20 cellular contexts compared by ENCODE assay signal in the genomic region with DNA sequence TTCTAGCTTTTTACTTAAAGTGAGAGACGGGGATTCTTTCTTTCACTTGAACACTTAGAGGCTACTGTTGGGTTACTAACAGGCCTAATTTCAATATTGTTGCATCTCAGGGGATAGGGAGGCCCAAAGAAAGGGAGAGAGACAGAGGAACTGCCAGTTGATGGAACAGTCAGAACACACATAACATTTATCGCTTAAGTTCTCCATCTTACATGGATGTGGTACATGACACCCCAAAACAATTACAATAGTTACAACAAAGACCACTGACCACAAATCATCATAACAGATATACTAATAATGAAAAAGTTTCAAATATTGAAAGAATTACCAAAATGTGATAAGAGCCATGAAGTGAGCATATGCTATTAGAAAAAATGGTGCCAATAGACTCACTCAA. TPM values are rescaled to one million over a fixed set of nuclear protein-coding genes. Genes with fewer than 3 reads are reported as not detected.
DNase-seq lines count a peak whose midpoint lies in the region; ATAC-seq and TF ChIP-seq lines count a peak whose summit lies in the region.
"Had no signal": no experiment of that assay in that cellular context is flagged by ENCODE, and none has a peak within 500 bp of the region (broad histone marks: within the 10 kb centered on the region; RNA-seq: fewer than 3 reads in every experiment).

No MANE protein-coding gene starts in this region.

- H3K27ac Mint-ChIP-seq in activated naive CD4-positive, alpha-beta T cell treated with anti-CD3 and anti-CD28 coated beads for 36 hours = peak overlapping the region; percentile 64
- peak overlapping the region; percentile 53 for H3K27ac Mint-ChIP-seq in activated naive CD8-positive, alpha-beta T cell treated with anti-CD3 and anti-CD28 coated beads, Interleukin-2, amount 50 U/mL, for 24 hours
- H3K27ac Mint-ChIP-seq in stimulated activated naive CD8-positive, alpha-beta T cell treated with anti-CD3 and anti-CD28 coated beads, Interleukin-15, amount 100 ng/mL, for 72 hours = peak overlapping the region; percentile 81 to 98

- intact Hi-C loops in activated naive CD4-positive, alpha-beta T cell treated with anti-CD3 and anti-CD28 coated beads for 36 hours (cut with micrococcal nuclease) = loop anchor here (5.0 to 10.0 kb wide), 5 partner anchors 788 to 1320 kb away; a partner anchor contains a TSS

- no peak overlapping the region for H3K4me3 Mint-ChIP-seq in activated naive CD4-positive, alpha-beta T cell treated with anti-CD3 and anti-CD28 coated beads for 36 hours
- H3K4me3 Mint-ChIP-seq in activated naive CD8-positive, alpha-beta T cell treated with anti-CD3 and anti-CD28 coated beads, Interleukin-2, amount 50 U/mL, for 24 hours = no peak overlapping the region
- peak overlapping the region; percentile 21 to 68 for H3K4me3 Mint-ChIP-seq in stimulated activated naive CD8-positive, alpha-beta T cell treated with anti-CD3 and anti-CD28 coated beads, Interleukin-15, amount 100 ng/mL, for 72 hours

- peaks cover 3% of the 10 kb centered on the region; the same call in 1 of the 2 replicates for H3F3A ChIP-seq in Loucy (ENCODE audit: low read depth)

- peaks cover 46% of the 10 kb centered on the region for H3K79me2 ChIP-seq in Loucy (ENCODE audit: insufficient read depth, low read length)

- no peaks in the 10 kb centered on the region for H3K9me2 ChIP-seq in Loucy (replicated peaks; ENCODE audit: low read depth, low read length)

- peak overlapping the region; percentile 2 for H3K4me3 ChIP-seq in Loucy (ENCODE audit: low read length, poor library complexity, severe bottlenecking)
- H3K4me3 ChIP-seq: upper lobe of left lung had no signal

- no peak overlapping the region for H3K9ac ChIP-seq in Loucy (ENCODE audit: low read depth, low read length, poor library complexity, severe bottlenecking)

- peaks cover 55% of the 10 kb centered on the region for H3K4me1 Mint-ChIP-seq in activated naive CD4-positive, alpha-beta T cell treated with anti-CD3 and anti-CD28 coated beads for 36 hours (ENCODE audit: low read depth)
- H3K4me1 Mint-ChIP-seq in activated naive CD8-positive, alpha-beta T cell treated with anti-CD3 and anti-CD28 coated beads, Interleukin-2, amount 50 U/mL, for 24 hours = peaks cover 52% of the 10 kb centered on the region
- peaks cover 51% of the 10 kb centered on the region for H3K4me1 Mint-ChIP-seq in stimulated activated naive CD8-positive, alpha-beta T cell treated with anti-CD3 and anti-CD28 coated beads, Interleukin-15, amount 100 ng/mL, for 72 hours

- no peaks in the 10 kb centered on the region for H3K9me3 ChIP-seq in Loucy (ENCODE audit: insufficient read depth, low read depth, low read length)

- no peaks in the 10 kb centered on the region for H3K27me3 ChIP-seq in Loucy (ENCODE audit: insufficient read depth, low read length, poor library complexity, severe bottlenecking)
- H3K27me3 ChIP-seq: upper lobe of left lung had no signal

- peak overlapping the region; percentile 4 for H3K4me2 ChIP-seq in Loucy (ENCODE audit: low read depth, low read length, poor library complexity, severe bottlenecking)

- H3K36me3 Mint-ChIP-seq in activated naive CD4-positive, alpha-beta T cell treated with anti-CD3 and anti-CD28 coated beads for 36 hours (ENCODE audit: low read depth) = peaks cover 17% of the 10 kb centered on the region
- peaks cover 2% of the 10 kb centered on the region for H3K36me3 Mint-ChIP-seq in activated naive CD8-positive, alpha-beta T cell treated with anti-CD3 and anti-CD28 coated beads, Interleukin-2, amount 50 U/mL, for 24 hours (ENCODE audit: low read depth)

- H3K27me3 Mint-ChIP-seq in activated naive CD4-positive, alpha-beta T cell treated with anti-CD3 and anti-CD28 coated beads for 36 hours (ENCODE audit: low read depth) = no peaks in the 10 kb centered on the region
- H3K27me3 Mint-ChIP-seq in activated naive CD8-positive, alpha-beta T cell treated with anti-CD3 and anti-CD28 coated beads, Interleukin-2, amount 50 U/mL, for 24 hours = no peaks in the 10 kb centered on the region
- H3K27me3 Mint-ChIP-seq in stimulated activated naive CD8-positive, alpha-beta T cell treated with anti-CD3 and anti-CD28 coated beads, Interleukin-15, amount 100 ng/mL, for 72 hours = no peaks in the 10 kb centered on the region

- no peak for TF ChIP-seq CTCF in Loucy (conservative IDR thresholded peaks at IDR 0.05; ENCODE audit: low read length)

- CTCF ChIA-PET in activated naive CD4-positive, alpha-beta T cell treated with anti-CD3 and anti-CD28 coated beads for 36 hours (lab: Charles Lee) = interaction anchor here (1.0 to 1.7 kb wide), 5 partner anchors 8 to 185 kb away, joined by 3 to 10 read pairs (median 5); a partner anchor contains a TSS

- H3K4me1 ChIP-seq in Loucy (ENCODE audit: insufficient read depth, low read length, poor library complexity, severe bottlenecking) = peaks cover 37% of the 10 kb centered on the region

- no peaks in the 10 kb centered on the region for H3K36me3 ChIP-seq in Loucy (ENCODE audit: insufficient read depth, low read length)
- H3K36me3 ChIP-seq: upper lobe of left lung had no signal

- no peak overlapping the region for H2AFZ ChIP-seq in Loucy (ENCODE audit: low read length)

- DNase-seq in activated naive CD4-positive, alpha-beta T cell treated with anti-CD3 and anti-CD28 coated beads for 36 hours = no peak
- no peak for DNase-seq in activated naive CD4-positive, alpha-beta T cell treated with Interleukin-2 at 50 U/mL for 16 hours
- DNase-seq in activated naive CD8-positive, alpha-beta T cell treated with anti-CD3 and anti-CD28 coated beads, Interleukin-2, amount 50 U/mL, for 24 hours = no peak
- DNase-seq in stimulated activated naive CD8-positive, alpha-beta T cell treated with anti-CD3 and anti-CD28 coated beads, Interleukin-15, amount 100 ng/mL, for 72 hours = no peak
- no peak for DNase-seq in retina
- no peak for DNase-seq in DMS79 (lab: John Stamatoyannopoulos, UW)
- DNase-seq in stimulated activated CD4-positive, alpha-beta T cell treated with anti-CD3 and anti-CD28 coated beads, Interleukin-1b, Interleukin-23, amount 100 ng/mL, for 48 hours = no peak
- DNase-seq: ACHN; activated CD4-positive, alpha-beta T cell treated with anti-CD3 and anti-CD28 coated beads, Interleukin-2, amount 50 U/mL, for 4 hours; GDM1; KBM-7; kidney; NCI-H1417; NK-92 treated with Interleukin-12 subunit alpha and Interleukin-12 subunit beta, amount 100 ng/mL, for 24 hours; occipital lobe; SIG-M5; stimulated activated CD4-positive, alpha-beta T cell treated with anti-CD3 and anti-CD28 coated beads, Interleukin-4, amount 100 ng/mL, for 24 hours; T-helper 9 cell; upper lobe of left lung had no signal

- H4K20me1 ChIP-seq in Loucy (ENCODE audit: insufficient read depth, low read length, poor library complexity, severe bottlenecking) = peaks cover 4% of the 10 kb centered on the region

- no peak for ATAC-seq in activated naive CD8-positive, alpha-beta T cell treated with anti-CD3 and anti-CD28 coated beads, Interleukin-2, amount 50 U/mL, for 24 hours
- ATAC-seq in stimulated activated naive CD8-positive, alpha-beta T cell treated with anti-CD3 and anti-CD28 coated beads, Interleukin-15, amount 100 ng/mL, for 72 hours = peak; percentile 22

- H3K9me3 Mint-ChIP-seq in activated naive CD4-positive, alpha-beta T cell treated with anti-CD3 and anti-CD28 coated beads for 36 hours = no peaks in the 10 kb centered on the region
- H3K9me3 Mint-ChIP-seq in activated naive CD8-positive, alpha-beta T cell treated with anti-CD3 and anti-CD28 coated beads, Interleukin-2, amount 50 U/mL, for 24 hours = no peaks in the 10 kb centered on the region
- no peaks in the 10 kb centered on the region for H3K9me3 Mint-ChIP-seq in stimulated activated naive CD8-positive, alpha-beta T cell treated with anti-CD3 and anti-CD28 coated beads, Interleukin-15, amount 100 ng/mL, for 72 hours

RNA-seq across cellular contexts. Expression of a gene that starts 4.3 kb away (rescaled TPM):
- 10 to 100 TPM; 14.5 to 16.4 TPM for total RNA-seq in activated naive CD4-positive, alpha-beta T cell treated with anti-CD3 and anti-CD28 coated beads for 36 hours

Comparison
In these comparisons a context has a peak if more than half of its experiments do, and no peak if none do; other contexts are left out.
1. H3K4me3 Mint-ChIP-seq: peak in stimulated activated naive CD8-positive, alpha-beta T cell treated with anti-CD3 and anti-CD28 coated beads, Interleukin-15, amount 100 ng/mL, for 72 hours (2 of 2); none in activated naive CD4-positive, alpha-beta T cell treated with anti-CD3 and anti-CD28 coated beads for 36 hours (single experiment) and activated naive CD8-positive, alpha-beta T cell treated with anti-CD3 and anti-CD28 coated beads, Interleukin-2, amount 50 U/mL, for 24 hours (single experiment).
2. Peak in every context shown above with its lines, with median percentiles within 50 percentile points of each other: H3K27ac Mint-ChIP-seq.